Comparison of ENCODE assay signal across 1 cellular context in genomic region chr5:150412319-150413175, GRCh38.
A peak's percentile ranks its signal among the peaks of the same experiment; 100 is the strongest.
TF ChIP-seq lines count a peak whose summit lies in the region.

Gene CD74, minus strand, starts transcription at chr5:150412910. Its CDS starts 161 bp downstream, at chr5:150412749.

TF ChIP-seq in HepG2, 621 proteins besides CTCF, POLR2A, EP300 and RAD21 (continued from another document and continues in another):
- TF ChIP-seq USF2 (IDR thresholded peaks at IDR 0.05; ENCODE audit: low read depth, low read length), result no peak
- no peak for TF ChIP-seq USF2 (CRISPR knock-in tag; IDR thresholded peaks at IDR 0.05; ENCODE audit: borderline replicate concordance)
- TF ChIP-seq TEAD3 (CRISPR knock-in tag; optimal IDR thresholded peaks at IDR 0.05; ENCODE audit: borderline replicate concordance), result peak; percentile 75
- TF ChIP-seq, protein P1, sequence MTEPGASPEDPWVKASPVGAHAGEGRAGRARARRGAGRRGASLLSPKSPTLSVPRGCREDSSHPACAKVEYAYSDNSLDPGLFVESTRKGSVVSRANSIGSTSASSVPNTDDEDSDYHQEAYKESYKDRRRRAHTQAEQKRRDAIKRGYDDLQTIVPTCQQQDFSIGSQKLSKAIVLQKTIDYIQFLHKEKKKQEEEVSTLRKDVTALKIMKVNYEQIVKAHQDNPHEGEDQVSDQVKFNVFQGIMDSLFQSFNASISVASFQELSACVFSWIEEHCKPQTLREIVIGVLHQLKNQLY (CRISPR knock-in tag; IDR thresholded peaks at IDR 0.05), result 0 out of 2 replicates have a peak, but pooled peaks have one; percentile 32
- peak; percentile 32; the same call in 1 of the 2 replicates for TF ChIP-seq TFAP4 (IDR thresholded peaks at IDR 0.05; ENCODE audit: borderline replicate concordance, low read depth)
- no peak for TF ChIP-seq ZNF562 (CRISPR knock-in tag; IDR thresholded peaks at IDR 0.05; ENCODE audit: borderline replicate concordance)
- peak; percentile 96 for TF ChIP-seq ATF1 (CRISPR knock-in tag; IDR thresholded peaks at IDR 0.05)
- TF ChIP-seq MTA1 (CRISPR knock-in tag; IDR thresholded peaks at IDR 0.05; ENCODE audit: borderline replicate concordance), result peak; percentile 43; the same call in 1 of the 2 replicates
- TF ChIP-seq MXD1 (CRISPR knock-in tag; IDR thresholded peaks at IDR 0.05), result no peak
- TF ChIP-seq ZNF530 (CRISPR knock-in tag; IDR thresholded peaks at IDR 0.05; ENCODE audit: low read depth), result no peak
- TF ChIP-seq FOXC1 (CRISPR knock-in tag; IDR thresholded peaks at IDR 0.05; ENCODE audit: borderline replicate concordance), result 0 out of 2 replicates have a peak, but pooled peaks have one; percentile 44
- peak; percentile 67 for TF ChIP-seq SP4 (CRISPR knock-in tag; IDR thresholded peaks at IDR 0.05)
- TF ChIP-seq ASH2L (IDR thresholded peaks at IDR 0.05; ENCODE audit: insufficient read length, low read depth, low read length), result peak; percentile 48
- TF ChIP-seq ZNF232 (CRISPR knock-in tag; IDR thresholded peaks at IDR 0.05; ENCODE audit: borderline replicate concordance), result peak; percentile 39; the same call in 1 of the 2 replicates
- TF ChIP-seq ZSCAN29 (CRISPR knock-in tag; conservative IDR thresholded peaks at IDR 0.05), result 0 out of 2 replicates have a peak, but pooled peaks have one; percentile 39
- peak; percentile 19; the same call in 1 of the 2 replicates for TF ChIP-seq ZMYM3 (CRISPR knock-in tag; IDR thresholded peaks at IDR 0.05)
- TF ChIP-seq SATB2 (CRISPR knock-in tag; IDR thresholded peaks at IDR 0.05), result no peak
- TF ChIP-seq THRA (CRISPR knock-in tag; IDR thresholded peaks at IDR 0.05; ENCODE audit: borderline replicate concordance), result no peak
- TF ChIP-seq, protein P2, sequence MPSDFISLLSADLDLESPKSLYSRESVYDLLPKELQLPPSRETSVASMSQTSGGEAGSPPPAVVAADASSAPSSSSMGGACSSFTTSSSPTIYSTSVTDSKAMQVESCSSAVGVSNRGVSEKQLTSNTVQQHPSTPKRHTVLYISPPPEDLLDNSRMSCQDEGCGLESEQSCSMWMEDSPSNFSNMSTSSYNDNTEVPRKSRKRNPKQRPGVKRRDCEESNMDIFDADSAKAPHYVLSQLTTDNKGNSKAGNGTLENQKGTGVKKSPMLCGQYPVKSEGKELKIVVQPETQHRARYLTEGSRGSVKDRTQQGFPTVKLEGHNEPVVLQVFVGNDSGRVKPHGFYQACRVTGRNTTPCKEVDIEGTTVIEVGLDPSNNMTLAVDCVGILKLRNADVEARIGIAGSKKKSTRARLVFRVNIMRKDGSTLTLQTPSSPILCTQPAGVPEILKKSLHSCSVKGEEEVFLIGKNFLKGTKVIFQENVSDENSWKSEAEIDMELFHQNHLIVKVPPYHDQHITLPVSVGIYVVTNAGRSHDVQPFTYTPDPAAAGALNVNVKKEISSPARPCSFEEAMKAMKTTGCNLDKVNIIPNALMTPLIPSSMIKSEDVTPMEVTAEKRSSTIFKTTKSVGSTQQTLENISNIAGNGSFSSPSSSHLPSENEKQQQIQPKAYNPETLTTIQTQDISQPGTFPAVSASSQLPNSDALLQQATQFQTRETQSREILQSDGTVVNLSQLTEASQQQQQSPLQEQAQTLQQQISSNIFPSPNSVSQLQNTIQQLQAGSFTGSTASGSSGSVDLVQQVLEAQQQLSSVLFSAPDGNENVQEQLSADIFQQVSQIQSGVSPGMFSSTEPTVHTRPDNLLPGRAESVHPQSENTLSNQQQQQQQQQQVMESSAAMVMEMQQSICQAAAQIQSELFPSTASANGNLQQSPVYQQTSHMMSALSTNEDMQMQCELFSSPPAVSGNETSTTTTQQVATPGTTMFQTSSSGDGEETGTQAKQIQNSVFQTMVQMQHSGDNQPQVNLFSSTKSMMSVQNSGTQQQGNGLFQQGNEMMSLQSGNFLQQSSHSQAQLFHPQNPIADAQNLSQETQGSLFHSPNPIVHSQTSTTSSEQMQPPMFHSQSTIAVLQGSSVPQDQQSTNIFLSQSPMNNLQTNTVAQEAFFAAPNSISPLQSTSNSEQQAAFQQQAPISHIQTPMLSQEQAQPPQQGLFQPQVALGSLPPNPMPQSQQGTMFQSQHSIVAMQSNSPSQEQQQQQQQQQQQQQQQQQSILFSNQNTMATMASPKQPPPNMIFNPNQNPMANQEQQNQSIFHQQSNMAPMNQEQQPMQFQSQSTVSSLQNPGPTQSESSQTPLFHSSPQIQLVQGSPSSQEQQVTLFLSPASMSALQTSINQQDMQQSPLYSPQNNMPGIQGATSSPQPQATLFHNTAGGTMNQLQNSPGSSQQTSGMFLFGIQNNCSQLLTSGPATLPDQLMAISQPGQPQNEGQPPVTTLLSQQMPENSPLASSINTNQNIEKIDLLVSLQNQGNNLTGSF (CRISPR knock-in tag; IDR thresholded peaks at IDR 0.05), result peak; percentile 15; the same call in 1 of the 2 replicates
- no peak for TF ChIP-seq TRIM22 (IDR thresholded peaks at IDR 0.05)
- TF ChIP-seq SMYD3 (CRISPR knock-in tag; IDR thresholded peaks at IDR 0.05), result peak; percentile 55; the same call in 1 of the 2 replicates
- 0 out of 2 replicates have a peak, but pooled peaks have one; percentile 44 for TF ChIP-seq HOXA3 (CRISPR knock-in tag; IDR thresholded peaks at IDR 0.05)
- TF ChIP-seq ZBTB20 (CRISPR knock-in tag; IDR thresholded peaks at IDR 0.05; ENCODE audit: borderline replicate concordance, low read depth), result 0 out of 2 replicates have a peak, but pooled peaks have one; percentile 55
- peak; percentile 74; the same call in 1 of the 2 replicates for TF ChIP-seq ISL2 (CRISPR knock-in tag; IDR thresholded peaks at IDR 0.05)
- TF ChIP-seq ZNF263 (CRISPR knock-in tag; IDR thresholded peaks at IDR 0.05), result peak; percentile 63
- peak; percentile 94 for TF ChIP-seq NFYB (CRISPR knock-in tag; IDR thresholded peaks at IDR 0.05)
- TF ChIP-seq NR2F2 (IDR thresholded peaks at IDR 0.05; ENCODE audit: borderline replicate concordance, low read depth), result no peak
- TF ChIP-seq BCL6 (CRISPR knock-in tag; IDR thresholded peaks at IDR 0.05), result peak; percentile 46; the same call in 1 of the 2 replicates
- peak; percentile 66; the same call in 1 of the 2 replicates for TF ChIP-seq TAF1 (CRISPR knock-in tag; IDR thresholded peaks at IDR 0.05)
- TF ChIP-seq NFRKB (IDR thresholded peaks at IDR 0.05), result no peak
- TF ChIP-seq ZNF180 (CRISPR knock-in tag; IDR thresholded peaks at IDR 0.05; ENCODE audit: borderline replicate concordance, low read depth), result no peak
- TF ChIP-seq GTF3A (CRISPR knock-in tag; conservative IDR thresholded peaks at IDR 0.05), result no peak
- TF ChIP-seq NFE2L1 (CRISPR knock-in tag; IDR thresholded peaks at IDR 0.05; ENCODE audit: borderline replicate concordance), result no peak
- TF ChIP-seq ZNF335 (CRISPR knock-in tag; IDR thresholded peaks at IDR 0.05), result no peak
- TF ChIP-seq ZNF160 (CRISPR knock-in tag; IDR thresholded peaks at IDR 0.05), result 0 out of 2 replicates have a peak, but pooled peaks have one; percentile 59
- TF ChIP-seq ZNF496 (CRISPR knock-in tag; IDR thresholded peaks at IDR 0.05; ENCODE audit: insufficient replicate concordance), result no peak
- TF ChIP-seq ZNF431 (CRISPR knock-in tag; IDR thresholded peaks at IDR 0.05; ENCODE audit: borderline replicate concordance, low read depth), result peak; percentile 38; the same call in 1 of the 2 replicates
- TF ChIP-seq, protein P3, sequence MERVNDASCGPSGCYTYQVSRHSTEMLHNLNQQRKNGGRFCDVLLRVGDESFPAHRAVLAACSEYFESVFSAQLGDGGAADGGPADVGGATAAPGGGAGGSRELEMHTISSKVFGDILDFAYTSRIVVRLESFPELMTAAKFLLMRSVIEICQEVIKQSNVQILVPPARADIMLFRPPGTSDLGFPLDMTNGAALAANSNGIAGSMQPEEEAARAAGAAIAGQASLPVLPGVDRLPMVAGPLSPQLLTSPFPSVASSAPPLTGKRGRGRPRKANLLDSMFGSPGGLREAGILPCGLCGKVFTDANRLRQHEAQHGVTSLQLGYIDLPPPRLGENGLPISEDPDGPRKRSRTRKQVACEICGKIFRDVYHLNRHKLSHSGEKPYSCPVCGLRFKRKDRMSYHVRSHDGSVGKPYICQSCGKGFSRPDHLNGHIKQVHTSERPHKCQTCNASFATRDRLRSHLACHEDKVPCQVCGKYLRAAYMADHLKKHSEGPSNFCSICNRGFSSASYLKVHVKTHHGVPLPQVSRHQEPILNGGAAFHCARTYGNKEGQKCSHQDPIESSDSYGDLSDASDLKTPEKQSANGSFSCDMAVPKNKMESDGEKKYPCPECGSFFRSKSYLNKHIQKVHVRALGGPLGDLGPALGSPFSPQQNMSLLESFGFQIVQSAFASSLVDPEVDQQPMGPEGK (CRISPR knock-in tag; IDR thresholded peaks at IDR 0.05), result peak; percentile 96
- TF ChIP-seq SIX4 (CRISPR knock-in tag; IDR thresholded peaks at IDR 0.05), result no peak
- no peak for TF ChIP-seq HOXA9 (CRISPR knock-in tag; IDR thresholded peaks at IDR 0.05; ENCODE audit: borderline replicate concordance)
- peak; percentile 58; the same call in 1 of the 2 replicates for TF ChIP-seq ZNF350 (CRISPR knock-in tag; IDR thresholded peaks at IDR 0.05; ENCODE audit: borderline replicate concordance, low read depth)
- TF ChIP-seq ZNF441 (CRISPR knock-in tag; IDR thresholded peaks at IDR 0.05; ENCODE audit: borderline replicate concordance), result no peak
- TF ChIP-seq HNF4G (IDR thresholded peaks at IDR 0.05; ENCODE audit: borderline replicate concordance, low read depth, low read length), result peak; percentile 4; the same call in 1 of the 2 replicates
- no peak for TF ChIP-seq HNF4G (CRISPR knock-in tag; IDR thresholded peaks at IDR 0.05; ENCODE audit: borderline replicate concordance, low read depth)
- TF ChIP-seq SUZ12 (IDR thresholded peaks at IDR 0.05; ENCODE audit: low read depth, low read length), result no peak
- TF ChIP-seq YY1 (IDR thresholded peaks at IDR 0.05; ENCODE audit: insufficient read depth, insufficient replicate concordance, low read depth, low read length), result peak; percentile 35
- TF ChIP-seq ZNF607 (CRISPR knock-in tag; IDR thresholded peaks at IDR 0.05; ENCODE audit: borderline replicate concordance), result 0 out of 2 replicates have a peak, but pooled peaks have one; percentile 29
- peak; percentile 74 for TF ChIP-seq ZMYM4 (CRISPR knock-in tag; IDR thresholded peaks at IDR 0.05)
- no peak for TF ChIP-seq PAWR (CRISPR knock-in tag; IDR thresholded peaks at IDR 0.05; ENCODE audit: borderline replicate concordance)
